19 cellular contexts compared by ENCODE assay signal in the genomic region with DNA sequence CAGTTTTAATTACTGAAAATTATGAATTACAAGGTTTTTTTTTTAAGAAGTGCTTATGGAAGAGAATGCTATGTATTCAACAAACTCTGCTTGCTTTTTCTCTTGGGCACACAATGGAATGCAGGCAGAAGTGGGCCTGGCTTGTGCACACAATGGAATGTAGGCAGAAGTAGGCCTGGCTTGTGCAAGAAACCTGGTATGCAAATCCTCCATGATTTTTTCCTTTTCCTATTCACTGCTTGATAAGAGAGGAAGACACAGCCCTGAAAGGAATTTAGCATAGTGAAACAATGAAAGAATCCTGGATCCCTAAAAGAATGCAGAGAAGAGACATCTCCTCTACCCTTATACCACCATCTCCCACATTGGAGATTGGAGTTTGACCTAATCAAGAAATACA.
A peak's percentile ranks its signal among the peaks of the same experiment; 100 is the strongest.
DNase-seq lines count a peak whose midpoint lies in the region; ATAC-seq, FAIRE-seq and TF ChIP-seq lines count a peak whose summit lies in the region.
"Had no signal": no experiment of that assay in that cellular context is flagged by ENCODE, and none has a peak within 500 bp of the region (broad histone marks: within the 10 kb centered on the region; RNA-seq: fewer than 3 reads in every experiment).

No MANE protein-coding gene starts in this region.

- CTCF ChIA-PET in PC-3 (lab: Charles Lee): no interaction called here

- H3K4me3 ChIP-seq in astrocyte (ENCODE audit: insufficient read depth, low read depth, low read length) (no peak overlapping the region), hepatocyte (no peak overlapping the region), neuronal stem cell (ENCODE audit: low read length in 2 of 2) (no peak overlapping the region), PC-3 (ENCODE audit: low read length) (no peak overlapping the region)
- H3K4me3 ChIP-seq: lung, suprapubic skin had no signal

- H3K23ac ChIP-seq in neuronal stem cell (ENCODE audit: low read depth, low read length, poor library complexity): no peak overlapping the region

- H3K4me2 ChIP-seq in astrocyte (ENCODE audit: low read length) (no peak overlapping the region), hepatocyte (no peak overlapping the region), neuronal stem cell (ENCODE audit: insufficient read depth, low read length, poor library complexity, severe bottlenecking) (no peak overlapping the region), PC-3 (ENCODE audit: low read length) (no peak overlapping the region)

- no TSS peak for BruUV-seq in PC-3 (replicated peaks; lab: Mats Ljungman, UMichigan)

- H3F3A ChIP-seq in PC-3 (ENCODE audit: low read length, unreplicated experiment): no peaks in the 10 kb centered on the region

- H3K27ac ChIP-seq in astrocyte (ENCODE audit: low read depth, low read length) (no peak overlapping the region), hepatocyte (no peak overlapping the region), neuronal stem cell (replicated peaks; ENCODE audit: low read length) (no peak overlapping the region), PC-3 (ENCODE audit: low read length) (no peak overlapping the region)
- H3K27ac ChIP-seq: suprapubic skin had no signal

- no peak for FAIRE-seq in astrocyte (lab: Jason Lieb, UNC)

- peaks cover 8% of the 10 kb centered on the region for H3K4me1 Mint-ChIP-seq in astrocyte (ENCODE audit: low read depth, unreplicated experiment)

- H3K27me3 ChIP-seq in astrocyte (ENCODE audit: insufficient read depth, low read length) (no peaks in the 10 kb centered on the region), hepatocyte (no peaks in the 10 kb centered on the region), neuronal stem cell (ENCODE audit: control insufficient read depth in 3 of 3, insufficient read depth in 3 of 3, low read depth in 1 of 3, low read length in 3 of 3) (peaks cover 0 to 43% (median 0%) of the 10 kb centered on the region in 3 experiments), PC-3 (ENCODE audit: low read length) (0 out of 2 replicates have a peak, but pooled peaks cover 2% of the 10 kb centered on the region)
- H3K27me3 ChIP-seq: suprapubic skin had no signal

- POLR2A ChIA-PET in PC-3 (lab: Charles Lee; ENCODE audit: unreplicated experiment): no interaction called here

- intact Hi-C loops in PC-3 (cut with micrococcal nuclease): no loop called here

- H3K9me3 ChIP-seq in astrocyte (ENCODE audit: insufficient read depth, low read depth, low read length) (no peaks in the 10 kb centered on the region), hepatocyte (ENCODE audit: low read depth) (no peaks in the 10 kb centered on the region), neuronal stem cell (replicated peaks in 1 of 2; ENCODE audit: control insufficient read depth in 2 of 2, insufficient read depth in 1 of 2, low read depth in 1 of 2, low read length in 2 of 2) (no peaks in the 10 kb centered on the region), PC-3 (ENCODE audit: low read length) (no peaks in the 10 kb centered on the region)
- H3K9me3 ChIP-seq: suprapubic skin had no signal

- no peak overlapping the region for H3K14ac ChIP-seq in neuronal stem cell (ENCODE audit: low read length)

- no peak overlapping the region for H2BK120ac ChIP-seq in neuronal stem cell (ENCODE audit: low read depth, low read length)

- H3K4me1 ChIP-seq in astrocyte (ENCODE audit: insufficient read depth, low read length) (no peaks in the 10 kb centered on the region), hepatocyte (ENCODE audit: insufficient read depth) (no peaks in the 10 kb centered on the region), neuronal stem cell (ENCODE audit: control insufficient read depth in 2 of 2, insufficient read depth in 1 of 2, low read depth in 1 of 2, low read length in 2 of 2) (peaks cover 0 to 23% of the 10 kb centered on the region in 2 donors), PC-3 (ENCODE audit: insufficient read depth, low read length) (no peaks in the 10 kb centered on the region)
- H3K4me1 ChIP-seq: suprapubic skin had no signal

- no peak overlapping the region for H3K27ac Mint-ChIP-seq in astrocyte (ENCODE audit: unreplicated experiment)
- H3K27ac Mint-ChIP-seq: dendritic cell treated with granulocyte-macrophage colony-stimulating factor and Interleukin-4, amounts not matched to agents 40 ng/mL and 50 ng/mL, for 4 days; natural killer cell treated with Interleukin-12 subunit alpha and Interleukin-12 subunit beta and Interleukin-15 and Interleukin-18, amount 100 ng/mL, for 72 hours had no signal

- H4K8ac ChIP-seq in neuronal stem cell (ENCODE audit: low read depth, low read length): no peak overlapping the region

- no peaks in the 10 kb centered on the region for H4K20me1 ChIP-seq in astrocyte (ENCODE audit: insufficient read depth, low read length)
- no peaks in the 10 kb centered on the region for H4K20me1 ChIP-seq in hepatocyte (ENCODE audit: insufficient read depth, poor library complexity, severe bottlenecking)
- no peaks in the 10 kb centered on the region for H4K20me1 ChIP-seq in PC-3 (ENCODE audit: low read length)

- no peak overlapping the region for H2AK5ac ChIP-seq in neuronal stem cell (ENCODE audit: low read depth, low read length)

- H3K9me3 Mint-ChIP-seq in astrocyte (ENCODE audit: unreplicated experiment): no peaks in the 10 kb centered on the region
- H3K9me3 Mint-ChIP-seq: activated T-cell treated with anti-CD3 and anti-CD28 coated beads, Interleukin-2, amount 50 U/mL, for 4 hours; dendritic cell treated with granulocyte-macrophage colony-stimulating factor and Interleukin-4, amounts not matched to agents 40 ng/mL and 50 ng/mL, for 4 days; natural killer cell treated with Interleukin-12 subunit alpha and Interleukin-12 subunit beta and Interleukin-15 and Interleukin-18, amount 100 ng/mL, for 72 hours had no signal

- no peaks in the 10 kb centered on the region for H3K27me3 Mint-ChIP-seq in astrocyte (ENCODE audit: low read depth, unreplicated experiment)
- H3K27me3 Mint-ChIP-seq: dendritic cell treated with granulocyte-macrophage colony-stimulating factor and Interleukin-4, amounts not matched to agents 40 ng/mL and 50 ng/mL, for 4 days had no signal

- H3K79me2 ChIP-seq in astrocyte (ENCODE audit: insufficient read depth, low read length): no peaks in the 10 kb centered on the region
- no peaks in the 10 kb centered on the region for H3K79me2 ChIP-seq in hepatocyte
- H3K79me2 ChIP-seq in PC-3 (ENCODE audit: low read length): no peaks in the 10 kb centered on the region

- DNase-seq in GM03348 (ENCODE audit: low spot score): peak; percentile 33
- peak; percentile 61 for DNase-seq in astrocyte (ENCODE audit: low read depth)
- DNase-seq in hepatocyte (ENCODE audit: low spot score): peak; percentile 16
- peak; percentile 58 for DNase-seq in neuronal stem cell (ENCODE audit: low spot score)
- no peak for DNase-seq in DMS153 treated with DMSO at 0.1 percent for 48 hours (lab: John Stamatoyannopoulos, UW; ENCODE audit: unreplicated experiment)
- DNase-seq in effector CD8-positive, alpha-beta T cell (lab: John Stamatoyannopoulos, UW): no peak
- no peak for DNase-seq in PC-3
- DNase-seq: activated CD4-positive, alpha-beta T cell treated with anti-CD3 and anti-CD28 coated beads, Interleukin-2, amount 50 U/mL, for 4 hours; activated T-cell treated with anti-CD3 and anti-CD28 coated beads, Interleukin-2, amount 50 U/mL, for 4 hours; DMS153; Kasumi-1; NCI-H1436 treated with DMSO at 0.1 percent for 48 hours; NCI-H510A treated with DMSO at 0.1 percent for 48 hours had no signal

- H3K9me2 ChIP-seq in hepatocyte (replicated peaks; ENCODE audit: insufficient read depth) (no peaks in the 10 kb centered on the region), PC-3 (replicated peaks; ENCODE audit: low read length) (no peaks in the 10 kb centered on the region)

- no peak overlapping the region for H3K4ac ChIP-seq in neuronal stem cell (ENCODE audit: low read length)

- H2BK5ac ChIP-seq in neuronal stem cell (ENCODE audit: low read length): no peak overlapping the region

- TF ChIP-seq CTCF in astrocyte (IDR thresholded peaks at IDR 0.05; ENCODE audit: insufficient read depth, low read depth, low read length): no peak
- TF ChIP-seq CTCF in hepatocyte (IDR thresholded peaks at IDR 0.05; ENCODE audit: poor library complexity): no peak
- no peak for TF ChIP-seq CTCF in PC-3 (conservative IDR thresholded peaks at IDR 0.05; ENCODE audit: low read depth, low read length)

- no peak overlapping the region for H3K18ac ChIP-seq in neuronal stem cell (ENCODE audit: low read length)

- no peak for ATAC-seq in GM21390 (IDR thresholded peaks at IDR 0.05; ENCODE audit: unreplicated experiment)
- no peak for ATAC-seq in PC-3
- ATAC-seq: activated T-cell treated with anti-CD3 and anti-CD28 coated beads, Interleukin-2, amount 50 U/mL, for 4 hours; natural killer cell treated with Interleukin-12 subunit alpha and Interleukin-12 subunit beta and Interleukin-15 and Interleukin-18, amount 100 ng/mL, for 72 hours; sciatic nerve had no signal

- H3K9ac ChIP-seq in astrocyte (ENCODE audit: low read length): no peak overlapping the region
- H3K9ac ChIP-seq in neuronal stem cell (ENCODE audit: low read depth, low read length, poor library complexity): no peak overlapping the region
- H3K9ac ChIP-seq in PC-3 (ENCODE audit: low read length): no peak overlapping the region

- H2AFZ ChIP-seq in astrocyte (ENCODE audit: low read depth, low read length): no peak overlapping the region
- H2AFZ ChIP-seq in hepatocyte: no peak overlapping the region
- no peak overlapping the region for H2AFZ ChIP-seq in neuronal stem cell (ENCODE audit: low read length)
- H2AFZ ChIP-seq in PC-3 (ENCODE audit: low read length): no peak overlapping the region

- no peak overlapping the region for H3K4me3 Mint-ChIP-seq in astrocyte (ENCODE audit: unreplicated experiment)
- H3K4me3 Mint-ChIP-seq: activated T-cell treated with anti-CD3 and anti-CD28 coated beads, Interleukin-2, amount 50 U/mL, for 4 hours; dendritic cell treated with granulocyte-macrophage colony-stimulating factor and Interleukin-4, amounts not matched to agents 40 ng/mL and 50 ng/mL, for 4 days; natural killer cell treated with Interleukin-12 subunit alpha and Interleukin-12 subunit beta and Interleukin-15 and Interleukin-18, amount 100 ng/mL, for 72 hours had no signal

- H3K36me3 Mint-ChIP-seq in astrocyte (ENCODE audit: low read depth, unreplicated experiment): no peaks in the 10 kb centered on the region
- H3K36me3 Mint-ChIP-seq: natural killer cell treated with Interleukin-12 subunit alpha and Interleukin-12 subunit beta and Interleukin-15 and Interleukin-18, amount 100 ng/mL, for 72 hours had no signal

- H3K36me3 ChIP-seq in astrocyte (ENCODE audit: insufficient read depth, low read length): no peaks in the 10 kb centered on the region
- no peaks in the 10 kb centered on the region for H3K36me3 ChIP-seq in hepatocyte (replicated peaks; ENCODE audit: insufficient read depth, low read depth)
- H3K36me3 ChIP-seq in neuronal stem cell (replicated peaks in 1 of 2; ENCODE audit: control insufficient read depth in 2 of 2, insufficient read depth in 2 of 2, low read length in 2 of 2): no peaks in the 10 kb centered on the region
- H3K36me3 ChIP-seq in PC-3 (ENCODE audit: low read depth, low read length): no peaks in the 10 kb centered on the region
- H3K36me3 ChIP-seq: suprapubic skin had no signal

- no peaks in the 10 kb centered on the region for H3K79me1 ChIP-seq in neuronal stem cell (ENCODE audit: low read depth, low read length)

- no peak overlapping the region for H4K91ac ChIP-seq in neuronal stem cell (ENCODE audit: low read depth, low read length, poor library complexity)

- H2BK15ac ChIP-seq in neuronal stem cell (ENCODE audit: low read length): no peak overlapping the region

- H2BK12ac ChIP-seq in neuronal stem cell (ENCODE audit: low read length): no peak overlapping the region

Comparison
In these comparisons a context has a peak if more than half of its experiments do, and no peak if none do; other contexts are left out.
1. DNase-seq: peak in GM03348 (single experiment), astrocyte (single experiment), hepatocyte (single experiment) and neuronal stem cell (single experiment); none in DMS153 treated with DMSO at 0.1 percent for 48 hours (single experiment), effector CD8-positive, alpha-beta T cell (single experiment) and PC-3 (single experiment).